Comparison of ENCODE assay signal across 8 cellular contexts in genomic region chr1:157963713-157964112, GRCh38. TPM values are rescaled to one million over a fixed set of nuclear protein-coding genes. Genes with fewer than 3 reads are reported as not detected.
A peak's percentile ranks its signal among the peaks of the same experiment; 100 is the strongest.
DNase-seq lines count a peak whose midpoint lies in the region; ATAC-seq and TF ChIP-seq lines count a peak whose summit lies in the region.

No MANE protein-coding gene starts in this region.

- peak in 4 of 5 donors; percentile 7 to 26 (median 17) for DNase-seq in CD8-positive, alpha-beta memory T cell
- DNase-seq in H4 (ENCODE audit: low spot score) (peak; percentile 65), NCI-H2227 (lab: John Stamatoyannopoulos, UW; ENCODE audit: unreplicated experiment) (peak; percentile 83), dermis blood vessel endothelial cell (peak; percentile 77), lung (ENCODE audit: low spot score) (peak; percentile 65), DMS79 (lab: John Stamatoyannopoulos, UW) (no peak)
- peak; percentile 55 for DNase-seq in activated CD4-positive, alpha-beta T cell treated with anti-CD3 and anti-CD28 coated beads, Interleukin-2, amount 10 ng/mL, durations not matched to agents 7 days and 5 days
- peak; percentile 77 for DNase-seq in stimulated activated CD8-positive, alpha-beta memory T cell treated with anti-CD3 and anti-CD28 coated beads, Interleukin-4, amount 100 ng/mL, for 48 hours

- H3K27ac Mint-ChIP-seq in CD8-positive, alpha-beta memory T cell, result no peak overlapping the region
- no peak overlapping the region for H3K27ac Mint-ChIP-seq in activated CD4-positive, alpha-beta T cell treated with anti-CD3 and anti-CD28 coated beads, Interleukin-2, amount 10 ng/mL, durations not matched to agents 7 days and 5 days

- H3K27me3 ChIP-seq in CD8-positive, alpha-beta memory T cell (ENCODE audit: insufficient read depth, low read length, poor library complexity, severe bottlenecking), result no peaks in the 10 kb centered on the region
- no peaks in the 10 kb centered on the region for H3K27me3 ChIP-seq in lung (ENCODE audit: control insufficient read depth, insufficient read depth)

- CTCF ChIA-PET in CD8-positive, alpha-beta memory T cell (lab: Charles Lee), result interaction anchor here (0.8 to 2.1 kb wide), 3 partner anchors 16 to 161 kb away, joined by 3 to 10 read pairs (median 5); no protein-coding TSS in a partner anchor
- CTCF ChIA-PET in activated CD4-positive, alpha-beta T cell treated with anti-CD3 and anti-CD28 coated beads, Interleukin-2, amount 10 ng/mL, durations not matched to agents 7 days and 5 days (lab: Charles Lee), result interaction anchor here (1.2 kb wide), 3 partner anchors 143 to 161 kb away, joined by 3 to 5 read pairs (median 4); no protein-coding TSS in a partner anchor

- H3K27me3 Mint-ChIP-seq in CD8-positive, alpha-beta memory T cell, result peaks cover 6 to 49% of the 10 kb centered on the region in 2 donors
- peaks cover 5% of the 10 kb centered on the region for H3K27me3 Mint-ChIP-seq in activated CD4-positive, alpha-beta T cell treated with anti-CD3 and anti-CD28 coated beads, Interleukin-2, amount 10 ng/mL, durations not matched to agents 7 days and 5 days

- TF ChIP-seq CTCF in lung (IDR thresholded peaks at IDR 0.05; ENCODE audit: control extremely low read depth, extremely low read depth), result peak; percentile 74

- 12% methylated on average over 5 of the region's 5 CpGs for WGBS in lung, 2 donors

- H3K4me3 Mint-ChIP-seq in CD8-positive, alpha-beta memory T cell, result no peak overlapping the region
- H3K4me3 Mint-ChIP-seq in activated CD4-positive, alpha-beta T cell treated with anti-CD3 and anti-CD28 coated beads, Interleukin-2, amount 10 ng/mL, durations not matched to agents 7 days and 5 days, result no peak overlapping the region

- no peaks in the 10 kb centered on the region for H3K36me3 Mint-ChIP-seq in CD8-positive, alpha-beta memory T cell
- H3K36me3 Mint-ChIP-seq in activated CD4-positive, alpha-beta T cell treated with anti-CD3 and anti-CD28 coated beads, Interleukin-2, amount 10 ng/mL, durations not matched to agents 7 days and 5 days (ENCODE audit: low read depth), result no peaks in the 10 kb centered on the region

- no peaks in the 10 kb centered on the region for H3K36me3 ChIP-seq in CD8-positive, alpha-beta memory T cell (ENCODE audit: insufficient read depth, low read length)
- no peaks in the 10 kb centered on the region for H3K36me3 ChIP-seq in lung (ENCODE audit: control insufficient read depth in 2 of 2, insufficient read depth in 2 of 2, low read length in 2 of 2)

- H3K27ac ChIP-seq in CD8-positive, alpha-beta memory T cell (ENCODE audit: low read depth, low read length), result no peak overlapping the region
- H3K27ac ChIP-seq in lung (ENCODE audit: low read depth in 1 of 2, low read length in 1 of 2), result no peak overlapping the region

- no peaks in the 10 kb centered on the region for H3K4me1 Mint-ChIP-seq in CD8-positive, alpha-beta memory T cell
- H3K4me1 Mint-ChIP-seq in activated CD4-positive, alpha-beta T cell treated with anti-CD3 and anti-CD28 coated beads, Interleukin-2, amount 10 ng/mL, durations not matched to agents 7 days and 5 days, result no peaks in the 10 kb centered on the region

- peak; percentile 65 for ATAC-seq in lung (ENCODE audit: insufficient read depth, low FRiP score)

- H3K4me3 ChIP-seq in CD8-positive, alpha-beta memory T cell (ENCODE audit: low read length), result no peak overlapping the region
- no peak overlapping the region for H3K4me3 ChIP-seq in lung

- POLR2A ChIA-PET in CD8-positive, alpha-beta memory T cell (lab: Charles Lee), result no interaction called here
- POLR2A ChIA-PET in activated CD4-positive, alpha-beta T cell treated with anti-CD3 and anti-CD28 coated beads, Interleukin-2, amount 10 ng/mL, durations not matched to agents 7 days and 5 days (lab: Charles Lee), result no interaction called here

- peaks cover 0 to 5% (median 0%) of the 10 kb centered on the region in 5 donors for H3K9me3 Mint-ChIP-seq in CD8-positive, alpha-beta memory T cell
- H3K9me3 Mint-ChIP-seq in activated CD4-positive, alpha-beta T cell treated with anti-CD3 and anti-CD28 coated beads, Interleukin-2, amount 10 ng/mL, durations not matched to agents 7 days and 5 days, result no peaks in the 10 kb centered on the region

- no peaks in the 10 kb centered on the region for H3K9me3 ChIP-seq in CD8-positive, alpha-beta memory T cell (ENCODE audit: low read length)
- no peaks in the 10 kb centered on the region for H3K9me3 ChIP-seq in lung (ENCODE audit: control insufficient read depth in 2 of 2, insufficient read depth in 1 of 2, low read length in 1 of 2)

- H3K4me1 ChIP-seq in CD8-positive, alpha-beta memory T cell (ENCODE audit: insufficient read depth, low read length), result no peaks in the 10 kb centered on the region
- no peaks in the 10 kb centered on the region for H3K4me1 ChIP-seq in lung (ENCODE audit: control insufficient read depth in 2 of 2, insufficient read depth in 2 of 2, low read length in 2 of 2)

RNA-seq across cellular contexts. Expression of gene KIRREL1, which starts 29.7 kb away (rescaled TPM):
- total RNA-seq in CD8-positive, alpha-beta memory T cell, result under 1 TPM in 1 of 2 experiments, not detected in 1; 0.04 TPM
- not detected for polyA plus RNA-seq in CD8-positive, alpha-beta memory T cell
- total RNA-seq in H4 (2014; rRNA removed; shearing (Covaris generic)), result 35.2 and 38.4 TPM in 2 replicates
- total RNA-seq in activated CD4-positive, alpha-beta T cell treated with anti-CD3 and anti-CD28 coated beads, Interleukin-2, amount 10 ng/mL, durations not matched to agents 7 days and 5 days, result not detected
- total RNA-seq in dermis blood vessel endothelial cell, result 28.2 and 35.4 TPM in 2 replicates
- total RNA-seq in lung, result 10 to 100 TPM; 33.9 to 41.8 TPM
- 10 to 100 TPM in 1 of 2 donors, 1 to 10 TPM in 1; 7.5 to 19.2 TPM for polyA plus RNA-seq in lung

Comparison
In these comparisons a context has a peak if more than half of its experiments do, and no peak if none do; other contexts are left out.
1. RNA of gene KIRREL1, which starts 29.7 kb away (total RNA-seq): 33.9 to 41.8 TPM in lung, 35.2 to 38.4 TPM in H4 and 28.2 to 35.4 TPM in dermis blood vessel endothelial cell; 0.04 TPM in CD8-positive, alpha-beta memory T cell and not detected in activated CD4-positive, alpha-beta T cell treated with anti-CD3 and anti-CD28 coated beads, Interleukin-2, amount 10 ng/mL, durations not matched to agents 7 days and 5 days; every median in the first group is over 10 times any median in the second.